Comparison of ENCODE assay signal across 10 cellular contexts in genomic region chr9:35563791-35564197, GRCh38. TPM values are rescaled to one million over a fixed set of nuclear protein-coding genes. Genes with fewer than 3 reads are reported as not detected.
DNase-seq lines count a peak whose midpoint lies in the region; ATAC-seq and TF ChIP-seq lines count a peak whose summit lies in the region.
"Had no signal": no experiment of that assay in that cellular context is flagged by ENCODE, and none has a peak within 500 bp of the region (broad histone marks: within the 10 kb centered on the region; RNA-seq: fewer than 3 reads in every experiment).

No MANE protein-coding gene starts in this region.

- peaks cover 10% of the 10 kb centered on the region for H3K4me1 Mint-ChIP-seq in activated naive CD8-positive, alpha-beta T cell treated with anti-CD3 and anti-CD28 coated beads, Interleukin-2, amount 10 ng/mL, durations not matched to agents 7 days and 5 days
- H3K4me1 Mint-ChIP-seq in activated naive CD8-positive, alpha-beta T cell treated with anti-CD3 and anti-CD28 coated beads, Interleukin-2, amount 50 U/mL, for 24 hours: peaks cover 13% of the 10 kb centered on the region
- H3K4me1 Mint-ChIP-seq in nephron: peaks cover 35% of the 10 kb centered on the region
- peaks cover 5% of the 10 kb centered on the region for H3K4me1 Mint-ChIP-seq in activated CD8-positive, alpha-beta T cell treated with anti-CD3 and anti-CD28 coated beads for 36 hours (ENCODE audit: low read depth)

- H3K27ac ChIP-seq in esophagus muscularis mucosa (replicated peaks in 1 of 4): peak overlapping the region; percentile 77 to 84 (median 80)
- peak overlapping the region; percentile 11 for H3K27ac ChIP-seq in upper lobe of right lung

- H3K4me3 ChIP-seq in esophagus muscularis mucosa (peak overlapping the region; percentile 19 to 44 (median 22)), upper lobe of right lung (no peak overlapping the region)

- no peaks in the 10 kb centered on the region for H3K9me3 ChIP-seq in esophagus muscularis mucosa
- H3K9me3 ChIP-seq in upper lobe of right lung: no peaks in the 10 kb centered on the region

- no peak for ATAC-seq in activated naive CD8-positive, alpha-beta T cell treated with anti-CD3 and anti-CD28 coated beads, Interleukin-2, amount 10 ng/mL, durations not matched to agents 7 days and 5 days (ENCODE audit: low read depth)
- no peak for ATAC-seq in activated naive CD8-positive, alpha-beta T cell treated with anti-CD3 and anti-CD28 coated beads, Interleukin-2, amount 50 U/mL, for 24 hours
- ATAC-seq in upper lobe of right lung (peak; percentile 66), HG02642 (IDR thresholded peaks at IDR 0.05; ENCODE audit: poor library complexity, unreplicated experiment) (no peak), HG03457 (IDR thresholded peaks at IDR 0.05; ENCODE audit: unreplicated experiment) (no peak)
- no peak for ATAC-seq in activated CD8-positive, alpha-beta T cell treated with anti-CD3 and anti-CD28 coated beads for 36 hours

- CTCF ChIA-PET in activated CD8-positive, alpha-beta T cell treated with anti-CD3 and anti-CD28 coated beads for 36 hours (lab: Charles Lee): interaction anchor here (0.9 to 2.5 kb wide), 2 partner anchors 10 to 40 kb away, joined by 3 to 13 read pairs; no protein-coding TSS in a partner anchor

- TF ChIP-seq CTCF in esophagus muscularis mucosa (IDR thresholded peaks at IDR 0.05): no peak
- no peak for TF ChIP-seq CTCF in nephron (IDR thresholded peaks at IDR 0.05; ENCODE audit: unreplicated experiment in 3 of 3)
- TF ChIP-seq CTCF in upper lobe of right lung (IDR thresholded peaks at IDR 0.05): no peak
- no peak for TF ChIP-seq CTCF in activated CD8-positive, alpha-beta T cell treated with anti-CD3 and anti-CD28 coated beads for 36 hours (IDR thresholded peaks at IDR 0.05)

- no peak for TF ChIP-seq EP300 in esophagus muscularis mucosa (IDR thresholded peaks at IDR 0.05)

- H3K4me1 ChIP-seq in esophagus muscularis mucosa (peaks cover 28 to 52% (median 48%) of the 10 kb centered on the region in 4 donors), upper lobe of right lung (peaks cover 4% of the 10 kb centered on the region)

- intact Hi-C loops in esophagus muscularis mucosa (cut with DNase I) (loop anchor here (5.0 kb wide), 1 partner anchor 39 kb away; no protein-coding TSS in a partner anchor), upper lobe of right lung (cut with DNase I) (no loop called here)
- intact Hi-C loops in activated CD8-positive, alpha-beta T cell treated with anti-CD3 and anti-CD28 coated beads for 36 hours (cut with micrococcal nuclease): no loop called here

- H3K36me3 ChIP-seq in esophagus muscularis mucosa: peaks cover 16 to 41% (median 37%) of the 10 kb centered on the region in 4 donors
- H3K36me3 ChIP-seq in upper lobe of right lung: peaks cover 21% of the 10 kb centered on the region

- no peak for DNase-seq in activated naive CD8-positive, alpha-beta T cell treated with anti-CD3 and anti-CD28 coated beads, Interleukin-2, amount 10 ng/mL, durations not matched to agents 7 days and 5 days
- DNase-seq in activated naive CD8-positive, alpha-beta T cell treated with anti-CD3 and anti-CD28 coated beads, Interleukin-2, amount 50 U/mL, for 24 hours: no peak
- DNase-seq in esophagus muscularis mucosa (ENCODE audit: extremely low spot score): no peak
- DNase-seq in upper lobe of right lung: peak; percentile 66
- no peak for DNase-seq in activated CD8-positive, alpha-beta T cell treated with anti-CD3 and anti-CD28 coated beads for 36 hours
- DNase-seq: effector CD8-positive, alpha-beta T cell; NCI-H1694 treated with DMSO at 0.1 percent for 48 hours had no signal

- peaks cover 3% of the 10 kb centered on the region for H3K36me3 Mint-ChIP-seq in activated naive CD8-positive, alpha-beta T cell treated with anti-CD3 and anti-CD28 coated beads, Interleukin-2, amount 10 ng/mL, durations not matched to agents 7 days and 5 days
- H3K36me3 Mint-ChIP-seq in activated naive CD8-positive, alpha-beta T cell treated with anti-CD3 and anti-CD28 coated beads, Interleukin-2, amount 50 U/mL, for 24 hours (ENCODE audit: low read depth): no peaks in the 10 kb centered on the region
- peaks cover 4% of the 10 kb centered on the region for H3K36me3 Mint-ChIP-seq in nephron (ENCODE audit: low read depth)
- no peaks in the 10 kb centered on the region for H3K36me3 Mint-ChIP-seq in activated CD8-positive, alpha-beta T cell treated with anti-CD3 and anti-CD28 coated beads for 36 hours (ENCODE audit: low read depth)

- no peaks in the 10 kb centered on the region for H3K27me3 ChIP-seq in esophagus muscularis mucosa
- no peaks in the 10 kb centered on the region for H3K27me3 ChIP-seq in upper lobe of right lung

- H3K4me3 Mint-ChIP-seq in activated naive CD8-positive, alpha-beta T cell treated with anti-CD3 and anti-CD28 coated beads, Interleukin-2, amount 10 ng/mL, durations not matched to agents 7 days and 5 days: no peak overlapping the region
- H3K4me3 Mint-ChIP-seq in activated naive CD8-positive, alpha-beta T cell treated with anti-CD3 and anti-CD28 coated beads, Interleukin-2, amount 50 U/mL, for 24 hours: no peak overlapping the region
- H3K4me3 Mint-ChIP-seq in nephron: no peak overlapping the region
- H3K4me3 Mint-ChIP-seq in activated CD8-positive, alpha-beta T cell treated with anti-CD3 and anti-CD28 coated beads for 36 hours: no peak overlapping the region

- H3K27me3 Mint-ChIP-seq in activated naive CD8-positive, alpha-beta T cell treated with anti-CD3 and anti-CD28 coated beads, Interleukin-2, amount 10 ng/mL, durations not matched to agents 7 days and 5 days: no peaks in the 10 kb centered on the region
- H3K27me3 Mint-ChIP-seq in activated naive CD8-positive, alpha-beta T cell treated with anti-CD3 and anti-CD28 coated beads, Interleukin-2, amount 50 U/mL, for 24 hours: no peaks in the 10 kb centered on the region
- peaks cover 4% of the 10 kb centered on the region for H3K27me3 Mint-ChIP-seq in nephron (ENCODE audit: low read depth)
- H3K27me3 Mint-ChIP-seq in activated CD8-positive, alpha-beta T cell treated with anti-CD3 and anti-CD28 coated beads for 36 hours: no peaks in the 10 kb centered on the region

- WGBS in esophagus muscularis mucosa: 25% methylated on average over 13 of the region's 14 CpGs

- no peaks in the 10 kb centered on the region for H3K9me3 Mint-ChIP-seq in activated naive CD8-positive, alpha-beta T cell treated with anti-CD3 and anti-CD28 coated beads, Interleukin-2, amount 10 ng/mL, durations not matched to agents 7 days and 5 days
- H3K9me3 Mint-ChIP-seq in activated naive CD8-positive, alpha-beta T cell treated with anti-CD3 and anti-CD28 coated beads, Interleukin-2, amount 50 U/mL, for 24 hours: no peaks in the 10 kb centered on the region
- H3K9me3 Mint-ChIP-seq in nephron: no peaks in the 10 kb centered on the region
- H3K9me3 Mint-ChIP-seq in activated CD8-positive, alpha-beta T cell treated with anti-CD3 and anti-CD28 coated beads for 36 hours: no peaks in the 10 kb centered on the region

- H3K27ac Mint-ChIP-seq in activated naive CD8-positive, alpha-beta T cell treated with anti-CD3 and anti-CD28 coated beads, Interleukin-2, amount 10 ng/mL, durations not matched to agents 7 days and 5 days: peak overlapping the region; percentile 38
- H3K27ac Mint-ChIP-seq in activated naive CD8-positive, alpha-beta T cell treated with anti-CD3 and anti-CD28 coated beads, Interleukin-2, amount 50 U/mL, for 24 hours: no peak overlapping the region
- peak overlapping the region; percentile 42 to 55 (median 47) for H3K27ac Mint-ChIP-seq in nephron
- H3K27ac Mint-ChIP-seq in activated CD8-positive, alpha-beta T cell treated with anti-CD3 and anti-CD28 coated beads for 36 hours: no peak overlapping the region

- POLR2A ChIA-PET in activated naive CD8-positive, alpha-beta T cell treated with anti-CD3 and anti-CD28 coated beads, Interleukin-2, amount 10 ng/mL, durations not matched to agents 7 days and 5 days (lab: Charles Lee): no interaction called here
- POLR2A ChIA-PET in activated CD8-positive, alpha-beta T cell treated with anti-CD3 and anti-CD28 coated beads for 36 hours (lab: Charles Lee): interaction anchor here (1.0 to 1.1 kb wide), 2 partner anchors 9 to 25 kb away, joined by 3 read pairs; no protein-coding TSS in a partner anchor

- no peak for TF ChIP-seq POLR2A in esophagus muscularis mucosa (IDR thresholded peaks at IDR 0.05; ENCODE audit: low read depth)

RNA-seq across cellular contexts. Expression of gene TESK1, which starts 41.3 kb away (rescaled TPM):
- 10 to 100 TPM; 42.2 to 42.8 TPM for total RNA-seq in activated naive CD8-positive, alpha-beta T cell treated with anti-CD3 and anti-CD28 coated beads, Interleukin-2, amount 10 ng/mL, durations not matched to agents 7 days and 5 days
- total RNA-seq in esophagus muscularis mucosa (10 to 100 TPM; 48.2 to 80.6 (median 63.4) TPM), upper lobe of right lung (43.9 TPM)
- 10 to 100 TPM; 26.1 to 26.9 TPM for total RNA-seq in activated CD8-positive, alpha-beta T cell treated with anti-CD3 and anti-CD28 coated beads for 36 hours

RNA-seq across cellular contexts. Expression of gene CD72, which starts 54.4 kb away (rescaled TPM):
- 10 to 100 TPM; 15.3 to 18.4 TPM for total RNA-seq in activated naive CD8-positive, alpha-beta T cell treated with anti-CD3 and anti-CD28 coated beads, Interleukin-2, amount 10 ng/mL, durations not matched to agents 7 days and 5 days
- total RNA-seq in esophagus muscularis mucosa (1 to 10 TPM in 2 of 4 donors, not detected in 2; 1.4 to 2.2 TPM), upper lobe of right lung (3.0 TPM)
- 10 to 100 TPM; 13.1 to 15.5 TPM for total RNA-seq in activated CD8-positive, alpha-beta T cell treated with anti-CD3 and anti-CD28 coated beads for 36 hours

Comparison
In these comparisons a context has a peak if more than half of its experiments do, and no peak if none do; other contexts are left out.
1. H3K27ac Mint-ChIP-seq: peak in activated naive CD8-positive, alpha-beta T cell treated with anti-CD3 and anti-CD28 coated beads, Interleukin-2, amount 10 ng/mL, durations not matched to agents 7 days and 5 days (single experiment) and nephron (3 of 3); none in activated naive CD8-positive, alpha-beta T cell treated with anti-CD3 and anti-CD28 coated beads, Interleukin-2, amount 50 U/mL, for 24 hours (single experiment) and activated CD8-positive, alpha-beta T cell treated with anti-CD3 and anti-CD28 coated beads for 36 hours (single experiment).